Comparison of ENCODE assay signal across 1 cellular context in genomic region chr10:132527338-132528063, GRCh38.
TF ChIP-seq lines count a peak whose summit lies in the region.

No MANE protein-coding gene starts in this region.

TF ChIP-seq in GM23338, 12 proteins besides CTCF, POLR2A, EP300 and RAD21 (continued from another document):
- TF ChIP-seq ZNF462 (CRISPR knock-in tag; IDR thresholded peaks at IDR 0.05) (no peak), NANOG (IDR thresholded peaks at IDR 0.05; ENCODE audit: borderline replicate concordance) (no peak)
